Comparison of ENCODE assay signal across 1 cellular context in genomic region chrX:154545673-154546274, GRCh38.
TF ChIP-seq lines count a peak whose summit lies in the region.

No MANE protein-coding gene starts in this region.

TF ChIP-seq in IMR-90, 13 proteins besides CTCF, POLR2A, EP300 and RAD21:
- TF ChIP-seq RFX5 (IDR thresholded peaks at IDR 0.05; ENCODE audit: low read depth, low read length): no peak
- TF ChIP-seq CHD1 (IDR thresholded peaks at IDR 0.05; ENCODE audit: low read depth, low read length): no peak
- TF ChIP-seq RCOR1 (IDR thresholded peaks at IDR 0.05; ENCODE audit: insufficient replicate concordance, low read length): no peak
- TF ChIP-seq MXI1 (IDR thresholded peaks at IDR 0.05; ENCODE audit: borderline replicate concordance, low read depth, low read length): no peak
- no peak for TF ChIP-seq MAFK (IDR thresholded peaks at IDR 0.05; ENCODE audit: low read depth, low read length)
- TF ChIP-seq CEBPB (IDR thresholded peaks at IDR 0.05; ENCODE audit: low read depth, low read length): no peak
- TF ChIP-seq BHLHE40 (IDR thresholded peaks at IDR 0.05; ENCODE audit: low read depth, low read length): no peak
- no peak for TF ChIP-seq NFE2L2 (IDR thresholded peaks at IDR 0.05; ENCODE audit: low read depth, low read length)
- no peak for TF ChIP-seq MAZ (IDR thresholded peaks at IDR 0.05; ENCODE audit: borderline replicate concordance, low read depth, low read length)
- TF ChIP-seq ELK1 (IDR thresholded peaks at IDR 0.05; ENCODE audit: borderline replicate concordance, low read depth, low read length): no peak
- TF ChIP-seq USF2 (IDR thresholded peaks at IDR 0.05; ENCODE audit: low read depth, low read length): no peak
- TF ChIP-seq FOS (IDR thresholded peaks at IDR 0.05; ENCODE audit: low read depth, low read length): no peak
- TF ChIP-seq SMC3 (IDR thresholded peaks at IDR 0.05; ENCODE audit: low read depth, low read length): no peak
